14 cellular contexts compared by ENCODE assay signal in genomic region chr3:164452707-164453106, GRCh38.
DNase-seq lines count a peak whose midpoint lies in the region; ATAC-seq and TF ChIP-seq lines count a peak whose summit lies in the region.
"Had no signal": no experiment of that assay in that cellular context is flagged by ENCODE, and none has a peak within 500 bp of the region (broad histone marks: within the 10 kb centered on the region; RNA-seq: fewer than 3 reads in every experiment).

No MANE protein-coding gene starts in this region.

- no peak for TF ChIP-seq CTCF in AG10803 (conservative IDR thresholded peaks at IDR 0.05; ENCODE audit: low read length)

- DNase-seq in AG10803 (ENCODE audit: low read depth): peak; percentile 70
- peak; percentile 56 for DNase-seq in HCEC 1CT
- DNase-seq in fibroblast of gingiva (ENCODE audit: low read depth): peak; percentile 79
- DNase-seq in stromal cell of bone marrow (ENCODE audit: low read depth): peak; percentile 33
- DNase-seq in SW480 (ENCODE audit: low spot score): no peak
- no peak for DNase-seq in NCI-H524 (lab: John Stamatoyannopoulos, UW)
- DNase-seq: AML-193, DMS153, EL, NCI-H1048, NCI-H1436 treated with DMSO at 0.1 percent for 48 hours, NCI-H774 had no signal

- ATAC-seq in HG02763 (IDR thresholded peaks at IDR 0.05; ENCODE audit: unreplicated experiment): no peak
- ATAC-seq: HCT116 had no signal

- H3K4me3 ChIP-seq in AG10803 (ENCODE audit: low read length): no peak overlapping the region

Comparison
In these comparisons a context has a peak if more than half of its experiments do, and no peak if none do; other contexts are left out.
1. DNase-seq: peak in AG10803 (single experiment), HCEC 1CT (single experiment), fibroblast of gingiva (single experiment) and stromal cell of bone marrow (single experiment); none in SW480 (single experiment) and NCI-H524 (0 of 2).